Comparison of ENCODE assay signal across 9 cellular contexts in the genomic region with DNA sequence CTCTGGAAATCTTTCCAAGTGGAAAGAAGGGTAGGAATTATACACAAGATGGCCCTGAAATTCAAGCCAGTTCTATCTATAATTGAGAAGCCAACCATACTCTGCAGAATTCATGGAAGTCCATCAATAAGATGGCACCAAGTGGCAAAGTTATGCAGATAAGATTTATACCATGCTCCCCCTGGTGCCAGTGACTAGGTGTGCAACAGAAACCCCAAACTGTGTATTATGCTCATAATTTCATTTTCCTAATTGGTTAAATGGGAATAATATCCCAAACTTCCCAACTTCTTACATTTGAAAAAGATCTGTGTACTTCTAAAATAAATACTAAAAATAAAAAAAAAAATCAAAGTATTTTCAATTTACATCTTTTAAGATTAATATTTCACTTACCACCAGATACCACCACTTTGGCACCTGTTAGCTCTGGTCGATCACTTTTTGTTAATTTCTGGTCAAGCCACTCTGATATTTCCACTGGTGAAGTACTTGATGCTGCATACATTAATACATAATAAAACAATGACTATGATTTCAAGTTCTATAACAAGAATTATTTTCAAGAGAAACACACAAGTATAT. TPM values are rescaled to one million over a fixed set of nuclear protein-coding genes. Genes with fewer than 3 reads are reported as not detected.
DNase-seq lines count a peak whose midpoint lies in the region; ATAC-seq and TF ChIP-seq lines count a peak whose summit lies in the region.
"Had no signal": no experiment of that assay in that cellular context is flagged by ENCODE, and none has a peak within 500 bp of the region (broad histone marks: within the 10 kb centered on the region; RNA-seq: fewer than 3 reads in every experiment).

No MANE protein-coding gene starts in this region.

- H3K4me1 Mint-ChIP-seq in Caco-2 (ENCODE audit: low read depth, unreplicated experiment), result peaks cover 2% of the 10 kb centered on the region
- H3K4me1 Mint-ChIP-seq in activated CD8-positive, alpha-beta T cell treated with anti-CD3 and anti-CD28 coated beads, Interleukin-2, amount 10 ng/mL, durations not matched to agents 7 days and 5 days (ENCODE audit: low read depth), result peaks cover 27% of the 10 kb centered on the region

- no peaks in the 10 kb centered on the region for H3K79me2 ChIP-seq in mesendoderm (ENCODE audit: control insufficient read depth, insufficient read depth, low read length)

- no peak overlapping the region for H3K56ac ChIP-seq in mesendoderm (ENCODE audit: low read length)

- ATAC-seq in activated CD8-positive, alpha-beta T cell treated with anti-CD3 and anti-CD28 coated beads, Interleukin-2, amount 10 ng/mL, durations not matched to agents 7 days and 5 days, result no peak
- ATAC-seq in left colon (peak; percentile 57), HG02840 (IDR thresholded peaks at IDR 0.05; ENCODE audit: low FRiP score, unreplicated experiment) (no peak), GM19397 (IDR thresholded peaks at IDR 0.05; ENCODE audit: unreplicated experiment) (no peak), HG03457 (IDR thresholded peaks at IDR 0.05; ENCODE audit: unreplicated experiment) (no peak)

- no peak overlapping the region for H4K5ac ChIP-seq in mesendoderm (ENCODE audit: low read length)

- peak in 1 of 2 experiments; percentile 12 for DNase-seq in Caco-2
- DNase-seq in HL-60 (ENCODE audit: low read depth in 1 of 2, low spot score in 1 of 2), result peak in 1 of 2 experiments; percentile 11
- peak; percentile 25 for DNase-seq in activated CD8-positive, alpha-beta T cell treated with anti-CD3 and anti-CD28 coated beads, Interleukin-2, amount 10 ng/mL, durations not matched to agents 7 days and 5 days
- no peak for DNase-seq in left colon
- no peak for DNase-seq in mesendoderm
- DNase-seq: activated naive CD4-positive, alpha-beta T cell treated with anti-CD3 and anti-CD28 coated beads, Interleukin-2, amount 10 ng/mL, durations not matched to agents 7 days and 5 days had no signal

- POLR2A ChIA-PET in Caco-2 (lab: Charles Lee), result interaction anchor here (0.5 kb wide), 1 partner anchor 51 kb away, joined by 5 read pairs; a partner anchor contains a TSS
- POLR2A ChIA-PET in activated CD8-positive, alpha-beta T cell treated with anti-CD3 and anti-CD28 coated beads, Interleukin-2, amount 10 ng/mL, durations not matched to agents 7 days and 5 days (lab: Charles Lee), result no interaction called here

- H3K4me3 Mint-ChIP-seq in Caco-2 (ENCODE audit: unreplicated experiment), result no peak overlapping the region
- H3K4me3 Mint-ChIP-seq in activated CD8-positive, alpha-beta T cell treated with anti-CD3 and anti-CD28 coated beads, Interleukin-2, amount 10 ng/mL, durations not matched to agents 7 days and 5 days, result no peak overlapping the region
- H3K4me3 Mint-ChIP-seq: activated naive CD4-positive, alpha-beta T cell treated with anti-CD3 and anti-CD28 coated beads, Interleukin-2, amount 10 ng/mL, durations not matched to agents 7 days and 5 days had no signal

- intact Hi-C loops in Caco-2 (cut with micrococcal nuclease; ENCODE audit: unreplicated experiment), result loop anchor here (1.0 to 5.0 kb wide), 2 partner anchors 48 to 94 kb away; no protein-coding TSS in a partner anchor
- intact Hi-C loops in left colon (cut with DNase I, micrococcal nuclease), result no loop called here

- H3K9ac ChIP-seq in mesendoderm (ENCODE audit: low read length), result no peak overlapping the region

- H3K27ac Mint-ChIP-seq in Caco-2 (ENCODE audit: unreplicated experiment), result no peak overlapping the region
- H3K27ac Mint-ChIP-seq in activated CD8-positive, alpha-beta T cell treated with anti-CD3 and anti-CD28 coated beads, Interleukin-2, amount 10 ng/mL, durations not matched to agents 7 days and 5 days, result no peak overlapping the region

- TF ChIP-seq CTCF in Caco-2 (IDR thresholded peaks at IDR 0.05; ENCODE audit: insufficient read depth in 1 of 2, low read depth in 1 of 2, low read length in 1 of 2, severe bottlenecking in 1 of 2, unreplicated experiment in 1 of 2), result peak; percentile 47 to 51
- peak; percentile 17 for TF ChIP-seq CTCF in HL-60 (IDR thresholded peaks at IDR 0.05; ENCODE audit: insufficient read depth, low read length)

- no peak overlapping the region for H2BK15ac ChIP-seq in mesendoderm (replicated peaks; ENCODE audit: low read depth)

- H3K4ac ChIP-seq in mesendoderm (ENCODE audit: low read depth, low read length), result no peak overlapping the region

- H3K4me3 ChIP-seq in Caco-2 (ENCODE audit: low read depth, low read length), result no peak overlapping the region
- H3K4me3 ChIP-seq in HL-60 (replicated peaks; ENCODE audit: insufficient read depth, low read length), result no peak overlapping the region
- no peak overlapping the region for H3K4me3 ChIP-seq in mesendoderm (ENCODE audit: low read length)

- WGBS in mesendoderm (ENCODE audit: extremely low coverage, insufficient coverage, low lambda C conversion rate), result no CpG with 5 or more reads among the region's 1 CpG

- H3K79me1 ChIP-seq in mesendoderm (ENCODE audit: low read length), result no peaks in the 10 kb centered on the region

- no peak overlapping the region for H2AK5ac ChIP-seq in mesendoderm (ENCODE audit: low read length)

- peaks cover 1% of the 10 kb centered on the region; the same call in 1 of the 2 replicates for H3K36me3 ChIP-seq in Caco-2 (ENCODE audit: control insufficient read depth, insufficient read depth, low read length)
- no peaks in the 10 kb centered on the region for H3K36me3 ChIP-seq in mesendoderm (ENCODE audit: control insufficient read depth, insufficient read depth, low read length)

- H3K27me3 Mint-ChIP-seq in Caco-2 (ENCODE audit: insufficient read depth, unreplicated experiment), result no peaks in the 10 kb centered on the region
- H3K27me3 Mint-ChIP-seq in activated CD8-positive, alpha-beta T cell treated with anti-CD3 and anti-CD28 coated beads, Interleukin-2, amount 10 ng/mL, durations not matched to agents 7 days and 5 days (ENCODE audit: low read depth), result no peaks in the 10 kb centered on the region
- H3K27me3 Mint-ChIP-seq: activated naive CD4-positive, alpha-beta T cell treated with anti-CD3 and anti-CD28 coated beads, Interleukin-2, amount 10 ng/mL, durations not matched to agents 7 days and 5 days had no signal

- CTCF ChIA-PET in Caco-2 (lab: Charles Lee), result no interaction called here
- CTCF ChIA-PET in activated CD8-positive, alpha-beta T cell treated with anti-CD3 and anti-CD28 coated beads, Interleukin-2, amount 10 ng/mL, durations not matched to agents 7 days and 5 days (lab: Charles Lee), result interaction anchor here (0.7 to 2.7 kb wide), 5 partner anchors 26 to 94 kb away, joined by 3 to 8 read pairs (median 7); a partner anchor contains a TSS

- no peaks in the 10 kb centered on the region for H3K4me1 ChIP-seq in Caco-2
- no peaks in the 10 kb centered on the region for H3K4me1 ChIP-seq in mesendoderm (ENCODE audit: control insufficient read depth, low read depth, low read length)

- H2BK5ac ChIP-seq in mesendoderm (ENCODE audit: low read length), result no peak overlapping the region

- H3K27me3 ChIP-seq in Caco-2 (replicated peaks; ENCODE audit: control insufficient read depth, insufficient read depth, low read length), result no peaks in the 10 kb centered on the region
- no peaks in the 10 kb centered on the region for H3K27me3 ChIP-seq in HL-60 (ENCODE audit: insufficient read depth, poor library complexity, severe bottlenecking)
- no peaks in the 10 kb centered on the region for H3K27me3 ChIP-seq in mesendoderm (ENCODE audit: insufficient read depth, low read length, poor library complexity)

- no peaks in the 10 kb centered on the region for H3K9me3 Mint-ChIP-seq in Caco-2 (ENCODE audit: unreplicated experiment)
- no peaks in the 10 kb centered on the region for H3K9me3 Mint-ChIP-seq in activated CD8-positive, alpha-beta T cell treated with anti-CD3 and anti-CD28 coated beads, Interleukin-2, amount 10 ng/mL, durations not matched to agents 7 days and 5 days (ENCODE audit: insufficient read depth)
- H3K9me3 Mint-ChIP-seq: activated naive CD4-positive, alpha-beta T cell treated with anti-CD3 and anti-CD28 coated beads, Interleukin-2, amount 10 ng/mL, durations not matched to agents 7 days and 5 days had no signal

- no peak overlapping the region for H4K8ac ChIP-seq in mesendoderm (ENCODE audit: low read depth, low read length)

- H3K18ac ChIP-seq in mesendoderm (ENCODE audit: low read length), result no peak overlapping the region

- no peaks in the 10 kb centered on the region for H3K9me3 ChIP-seq in Caco-2

- no peak overlapping the region for H2BK120ac ChIP-seq in mesendoderm (ENCODE audit: low read depth, low read length)

- H3K36me3 Mint-ChIP-seq in Caco-2 (ENCODE audit: insufficient read depth, unreplicated experiment), result peaks cover 56% of the 10 kb centered on the region
- H3K36me3 Mint-ChIP-seq in activated CD8-positive, alpha-beta T cell treated with anti-CD3 and anti-CD28 coated beads, Interleukin-2, amount 10 ng/mL, durations not matched to agents 7 days and 5 days (ENCODE audit: low read depth), result peaks cover 36% of the 10 kb centered on the region

- no peak overlapping the region for H3K4me2 ChIP-seq in mesendoderm (ENCODE audit: low read length)

- H3K27ac ChIP-seq in HL-60 (replicated peaks) (no peak overlapping the region), mesendoderm (ENCODE audit: low read depth, low read length) (no peak overlapping the region)

- no peak overlapping the region for H3K23ac ChIP-seq in mesendoderm (ENCODE audit: low read length)

- BruUV-seq in Caco-2 (replicated peaks; lab: Mats Ljungman, UMichigan), result no TSS peak

RNA-seq across cellular contexts. Expression of a gene that starts 25.9 kb away (rescaled TPM):
- total RNA-seq in Caco-2 (2022), result 241 and 260 TPM in 2 replicates
- total RNA-seq in activated CD8-positive, alpha-beta T cell treated with anti-CD3 and anti-CD28 coated beads, Interleukin-2, amount 10 ng/mL, durations not matched to agents 7 days and 5 days, result 100 to 1,000 TPM; 108 to 111 TPM
- total RNA-seq in left colon, result 100 to 1,000 TPM; 271 to 289 TPM
- polyA plus RNA-seq in mesendoderm (2013, experiment 1 of 2), result 46.7 TPM
- polyA plus RNA-seq in mesendoderm (2013, experiment 2 of 2), result 47.7 TPM

RNA-seq across cellular contexts. Expression of a gene that starts 51.2 kb away (rescaled TPM):
- total RNA-seq in Caco-2 (2022), result 11.0 TPM in 2 replicates
- under 1 TPM; 0.32 to 0.37 TPM for total RNA-seq in activated CD8-positive, alpha-beta T cell treated with anti-CD3 and anti-CD28 coated beads, Interleukin-2, amount 10 ng/mL, durations not matched to agents 7 days and 5 days
- under 1 TPM; 0.24 to 0.95 TPM for total RNA-seq in left colon
- polyA plus RNA-seq in mesendoderm (2013, experiment 1 of 2), result 0.49 TPM
- polyA plus RNA-seq in mesendoderm (2013, experiment 2 of 2), result 0.41 TPM
